ENCODE assay signal across 1 cellular context in the genomic region with DNA sequence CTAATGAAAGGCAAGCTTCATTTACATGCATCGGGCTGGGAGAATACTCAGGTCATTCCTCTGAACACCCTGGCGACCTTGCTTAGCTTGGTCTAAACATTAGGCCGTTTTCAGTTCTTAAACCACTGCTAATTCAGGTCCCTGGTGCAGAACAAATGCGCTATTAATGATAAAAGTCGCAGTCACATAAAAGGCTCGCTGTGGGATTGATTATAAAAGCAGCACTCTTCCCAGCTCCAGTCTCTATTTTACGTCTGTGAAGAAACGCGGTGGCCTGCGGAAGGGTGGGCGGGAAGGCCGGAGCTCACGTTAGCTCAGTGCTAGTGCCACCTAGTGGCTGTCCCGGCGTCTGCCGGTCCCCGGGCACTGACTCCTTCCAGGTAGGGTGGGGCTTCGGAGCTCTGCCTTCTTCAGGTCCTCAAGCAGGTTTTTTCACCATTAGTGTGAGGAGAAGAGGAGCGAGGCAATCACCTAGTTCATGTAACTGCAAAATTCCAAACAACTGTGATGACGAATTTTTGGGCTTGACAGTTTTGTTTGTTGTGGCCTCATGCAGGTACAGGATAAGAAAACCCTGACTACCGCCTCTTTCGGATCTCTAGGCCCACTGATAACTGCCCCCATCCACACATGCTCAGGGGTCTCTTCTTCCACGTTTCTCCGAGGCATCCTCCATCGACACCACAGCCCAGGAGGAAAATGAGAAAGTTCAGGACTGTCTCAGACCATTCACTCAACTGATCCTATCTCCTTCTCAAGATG.
TF ChIP-seq lines count a peak whose summit lies in the region.

No MANE protein-coding gene starts in this region.

TF ChIP-seq in A549, 52 proteins besides CTCF, POLR2A, EP300 and RAD21 (continued from another document):
- TF ChIP-seq, protein P1, sequence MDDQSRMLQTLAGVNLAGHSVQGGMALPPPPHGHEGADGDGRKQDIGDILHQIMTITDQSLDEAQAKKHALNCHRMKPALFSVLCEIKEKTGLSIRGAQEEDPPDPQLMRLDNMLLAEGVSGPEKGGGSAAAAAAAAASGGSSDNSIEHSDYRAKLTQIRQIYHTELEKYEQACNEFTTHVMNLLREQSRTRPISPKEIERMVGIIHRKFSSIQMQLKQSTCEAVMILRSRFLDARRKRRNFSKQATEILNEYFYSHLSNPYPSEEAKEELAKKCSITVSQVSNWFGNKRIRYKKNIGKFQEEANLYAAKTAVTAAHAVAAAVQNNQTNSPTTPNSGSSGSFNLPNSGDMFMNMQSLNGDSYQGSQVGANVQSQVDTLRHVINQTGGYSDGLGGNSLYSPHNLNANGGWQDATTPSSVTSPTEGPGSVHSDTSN (IDR thresholded peaks at IDR 0.05) = no peak
